Comparison of ENCODE assay signal across 1 cellular context in genomic region chr6:144263786-144264185, GRCh38.
TF ChIP-seq lines count a peak whose summit lies in the region.

No MANE protein-coding gene starts in this region.

TF ChIP-seq in IMR-90, 13 proteins besides CTCF, POLR2A, EP300 and RAD21 (continued from another document):
- TF ChIP-seq USF2 (IDR thresholded peaks at IDR 0.05; ENCODE audit: low read depth, low read length) (no peak), MAZ (IDR thresholded peaks at IDR 0.05; ENCODE audit: borderline replicate concordance, low read depth, low read length) (no peak), MXI1 (IDR thresholded peaks at IDR 0.05; ENCODE audit: borderline replicate concordance, low read depth, low read length) (no peak), ELK1 (IDR thresholded peaks at IDR 0.05; ENCODE audit: borderline replicate concordance, low read depth, low read length) (no peak), CEBPB (IDR thresholded peaks at IDR 0.05; ENCODE audit: low read depth, low read length) (no peak), SMC3 (IDR thresholded peaks at IDR 0.05; ENCODE audit: low read depth, low read length) (no peak), BHLHE40 (IDR thresholded peaks at IDR 0.05; ENCODE audit: low read depth, low read length) (no peak)
